23 cellular contexts compared by ENCODE assay signal in genomic region chr10:69391158-69391557, GRCh38. TPM values are rescaled to one million over a fixed set of nuclear protein-coding genes. Genes with fewer than 3 reads are reported as not detected.
DNase-seq lines count a peak whose midpoint lies in the region; ATAC-seq, FAIRE-seq and TF ChIP-seq lines count a peak whose summit lies in the region.
"Had no signal": no experiment of that assay in that cellular context is flagged by ENCODE, and none has a peak within 500 bp of the region (broad histone marks: within the 10 kb centered on the region; RNA-seq: fewer than 3 reads in every experiment).

No MANE protein-coding gene starts in this region.

- H3K9me3 Mint-ChIP-seq in activated naive CD4-positive, alpha-beta T cell treated with anti-CD3 and anti-CD28 coated beads, Interleukin-2, amount 10 ng/mL, durations not matched to agents 7 days and 5 days: no peaks in the 10 kb centered on the region
- no peaks in the 10 kb centered on the region for H3K9me3 Mint-ChIP-seq in naive thymus-derived CD4-positive, alpha-beta T cell
- H3K9me3 Mint-ChIP-seq in HFFc6: no peaks in the 10 kb centered on the region
- H3K9me3 Mint-ChIP-seq: effector memory CD8-positive, alpha-beta T cell; natural killer cell had no signal

- H3K9me2 ChIP-seq in PC-3 (replicated peaks; ENCODE audit: low read length): no peaks in the 10 kb centered on the region

- ATAC-seq in PC-3: no peak
- no peak for ATAC-seq in naive thymus-derived CD4-positive, alpha-beta T cell
- ATAC-seq in left lung: no peak
- ATAC-seq in GM19397 (IDR thresholded peaks at IDR 0.05; ENCODE audit: unreplicated experiment): no peak
- ATAC-seq: body of pancreas; effector memory CD8-positive, alpha-beta T cell; gastroesophageal sphincter; natural killer cell had no signal

- TF ChIP-seq POLR2A in H1 (IDR thresholded peaks at IDR 0.05; ENCODE audit: control extremely low read depth in 1 of 2, low read depth in 2 of 2, low read length in 2 of 2): no peak

- H3K27me3 ChIP-seq in PC-3 (ENCODE audit: low read length) (no peaks in the 10 kb centered on the region), H1 (replicated peaks in 1 of 4; ENCODE audit: control insufficient read depth in 3 of 4, extremely low read depth in 1 of 4, insufficient read depth in 3 of 4, low read length in 3 of 4) (no peaks in the 10 kb centered on the region), left lung (no peaks in the 10 kb centered on the region)
- no peaks in the 10 kb centered on the region for H3K27me3 ChIP-seq in naive thymus-derived CD4-positive, alpha-beta T cell (ENCODE audit: control insufficient read depth in 2 of 2, insufficient read depth in 2 of 2, low read length in 2 of 2)
- H3K27me3 ChIP-seq: body of pancreas, gastroesophageal sphincter, SJCRH30, spleen had no signal

- intact Hi-C loops in PC-3 (cut with micrococcal nuclease): loop anchor here (10.0 kb wide), 1 partner anchor 386 kb away; no protein-coding TSS in a partner anchor
- intact Hi-C loops in naive thymus-derived CD4-positive, alpha-beta T cell (cut with micrococcal nuclease): loop anchor here (5.0 kb wide), 2 partner anchors 384 to 404 kb away; partner anchors contain the start of gene KIFBP (in 2 of the 2)
- intact Hi-C loops in left lung (cut with DNase I): loop anchor here (5.0 to 10.0 kb wide), 2 partner anchors 154 to 156 kb away; no protein-coding TSS in a partner anchor

- no peaks in the 10 kb centered on the region for H3K27me3 Mint-ChIP-seq in activated naive CD4-positive, alpha-beta T cell treated with anti-CD3 and anti-CD28 coated beads, Interleukin-2, amount 10 ng/mL, durations not matched to agents 7 days and 5 days
- H3K27me3 Mint-ChIP-seq in naive thymus-derived CD4-positive, alpha-beta T cell: no peaks in the 10 kb centered on the region
- peaks cover 3% of the 10 kb centered on the region for H3K27me3 Mint-ChIP-seq in HFFc6 (ENCODE audit: insufficient read depth)
- H3K27me3 Mint-ChIP-seq: effector memory CD8-positive, alpha-beta T cell had no signal

- TF ChIP-seq CTCF in PC-3 (conservative IDR thresholded peaks at IDR 0.05; ENCODE audit: low read depth, low read length) (no peak), H1 (IDR thresholded peaks at IDR 0.05; ENCODE audit: control extremely low read depth in 1 of 3, insufficient read depth in 1 of 3, low read depth in 1 of 3, low read length in 3 of 3) (no peak), left lung (IDR thresholded peaks at IDR 0.05) (no peak), HFFc6 (IDR thresholded peaks at IDR 0.05) (no peak)

- no peaks in the 10 kb centered on the region for H3F3A ChIP-seq in PC-3 (ENCODE audit: low read length, unreplicated experiment)

- no peak overlapping the region for H3K56ac ChIP-seq in H1 (replicated peaks; ENCODE audit: insufficient read length, low read depth, low read length)

- FAIRE-seq in H1 (lab: Jason Lieb, UNC): no peak

- TSS peak; percentile 6 for BruUV-seq in PC-3 (replicated peaks; lab: Mats Ljungman, UMichigan)

- H3K4me2 ChIP-seq in PC-3 (ENCODE audit: low read length): no peak overlapping the region
- H3K4me2 ChIP-seq in H1 (ENCODE audit: insufficient read depth in 1 of 2, low read depth in 2 of 2, low read length in 2 of 2): no peak overlapping the region

- no peak overlapping the region for H3K4ac ChIP-seq in H1 (replicated peaks; ENCODE audit: insufficient read length, low read depth, low read length)

- 0 out of 2 replicates have a peak, but pooled peaks cover 2% of the 10 kb centered on the region for H3K79me1 ChIP-seq in H1 (ENCODE audit: low read depth, low read length)

- no peaks in the 10 kb centered on the region for H3K23me2 ChIP-seq in H1 (ENCODE audit: low read depth, low read length)

- no peak overlapping the region for H3K27ac ChIP-seq in PC-3 (ENCODE audit: low read length)
- no peak overlapping the region for H3K27ac ChIP-seq in H1 (ENCODE audit: low read depth, low read length)
- H3K27ac ChIP-seq in naive thymus-derived CD4-positive, alpha-beta T cell (ENCODE audit: low read depth, low read length): no peak overlapping the region
- H3K27ac ChIP-seq in left lung: no peak overlapping the region
- H3K27ac ChIP-seq: body of pancreas, SJCRH30 had no signal

- H3K36me3 ChIP-seq in PC-3 (ENCODE audit: low read depth, low read length): peaks cover 41% of the 10 kb centered on the region
- H3K36me3 ChIP-seq in H1 (ENCODE audit: control insufficient read depth in 2 of 4, insufficient read depth in 4 of 4, low read length in 3 of 4): peaks cover 6 to 40% (median 22%) of the 10 kb centered on the region in 4 experiments
- H3K36me3 ChIP-seq in naive thymus-derived CD4-positive, alpha-beta T cell (ENCODE audit: control insufficient read depth in 2 of 3, insufficient read depth in 3 of 3, low read length in 3 of 3): peaks cover 3 to 90% (median 7%) of the 10 kb centered on the region in 3 experiments
- H3K36me3 ChIP-seq in left lung: peaks cover 0 to 97% of the 10 kb centered on the region in 2 donors
- H3K36me3 ChIP-seq: SJCRH30 had no signal

- H3K4me1 Mint-ChIP-seq in activated naive CD4-positive, alpha-beta T cell treated with anti-CD3 and anti-CD28 coated beads, Interleukin-2, amount 10 ng/mL, durations not matched to agents 7 days and 5 days: peaks cover 35% of the 10 kb centered on the region
- peaks cover 8 to 35% (median 20%) of the 10 kb centered on the region in 7 donors for H3K4me1 Mint-ChIP-seq in naive thymus-derived CD4-positive, alpha-beta T cell
- peaks cover 38% of the 10 kb centered on the region for H3K4me1 Mint-ChIP-seq in HFFc6 (ENCODE audit: low read depth)

- no peak overlapping the region for H2AK5ac ChIP-seq in H1 (ENCODE audit: low read depth, low read length)

- 91% methylated on average over 6 of the region's 6 CpGs; no CpG with 5 or more reads in 1 of the 2 experiments for WGBS in H1 (ENCODE audit: extremely low coverage in 1 of 2, insufficient coverage in 1 of 2, insufficient read length in 1 of 2, insufficient replicate concordance in 2 of 2, low coverage in 1 of 2, low lambda C conversion rate in 2 of 2, missing lambda C conversion rate in 1 of 2), 2 experiments

- CTCF ChIA-PET in activated naive CD4-positive, alpha-beta T cell treated with anti-CD3 and anti-CD28 coated beads, Interleukin-2, amount 10 ng/mL, durations not matched to agents 7 days and 5 days (lab: Charles Lee): interaction anchor here (1.2 to 5.6 kb wide), 4 partner anchors 38 to 162 kb away, joined by 3 to 98 read pairs (median 4); no protein-coding TSS in a partner anchor
- CTCF ChIA-PET in PC-3 (lab: Charles Lee): interaction anchor here (0.6 kb wide), 1 partner anchor 216 kb away, joined by 7 read pairs; no protein-coding TSS in a partner anchor
- CTCF ChIA-PET in H1 (lab: Charles Lee; ENCODE audit: partially characterized antibody): interaction anchor here (0.7 to 7.6 kb wide), 14 partner anchors 8 to 174 kb away, joined by 3 to 69 read pairs (median 4); no protein-coding TSS in a partner anchor
- CTCF ChIA-PET in naive thymus-derived CD4-positive, alpha-beta T cell (lab: Charles Lee): interaction anchor here (0.5 to 5.8 kb wide), 4 partner anchors 8 to 155 kb away, joined by 3 to 54 read pairs (median 8); no protein-coding TSS in a partner anchor

- H3K4me1 ChIP-seq in PC-3 (ENCODE audit: insufficient read depth, low read length) (peaks cover 17% of the 10 kb centered on the region), H1 (replicated peaks in 1 of 4; ENCODE audit: control insufficient read depth in 3 of 4, insufficient read depth in 4 of 4, low read length in 3 of 4) (peaks cover 8 to 21% (median 15%) of the 10 kb centered on the region in 4 experiments), left lung (peaks cover 0 to 12% of the 10 kb centered on the region in 2 donors)
- H3K4me1 ChIP-seq in naive thymus-derived CD4-positive, alpha-beta T cell (ENCODE audit: control insufficient read depth in 2 of 2, insufficient read depth in 2 of 2, low read length in 2 of 2): peaks cover 4 to 6% of the 10 kb centered on the region in 2 donors
- H3K4me1 ChIP-seq: SJCRH30 had no signal

- H2AFZ ChIP-seq in PC-3 (ENCODE audit: low read length): no peak overlapping the region
- H2AFZ ChIP-seq in H1 (ENCODE audit: low read length): no peak overlapping the region

- 0 out of 2 replicates have a peak overlapping the region, but pooled peaks have one; percentile 60 for H2BK12ac ChIP-seq in H1 (ENCODE audit: low read depth, low read length)

- H3K4me3 ChIP-seq in PC-3 (ENCODE audit: low read length) (no peak overlapping the region), H1 (ENCODE audit: extremely low read depth in 1 of 4, insufficient read depth in 2 of 4, low read depth in 3 of 4, low read length in 4 of 4) (no peak overlapping the region), left lung (no peak overlapping the region)
- no peak overlapping the region for H3K4me3 ChIP-seq in naive thymus-derived CD4-positive, alpha-beta T cell (ENCODE audit: low read length)
- H3K4me3 ChIP-seq: body of pancreas, gastroesophageal sphincter, SJCRH30, spleen had no signal

- no peak for TF ChIP-seq RAD21 in H1 (IDR thresholded peaks at IDR 0.05 in 1 of 2, conservative IDR thresholded peaks at IDR 0.05 in 1 of 2; ENCODE audit: low read depth in 2 of 2, low read length in 2 of 2)

- H2BK120ac ChIP-seq in H1 (replicated peaks; ENCODE audit: low read depth, low read length): peak overlapping the region; percentile 13

- no peak overlapping the region for H2BK20ac ChIP-seq in H1 (ENCODE audit: low read length)

- H2BK5ac ChIP-seq in H1 (ENCODE audit: low read depth, low read length): peak overlapping the region; percentile 12

- no peaks in the 10 kb centered on the region for H3K9me3 ChIP-seq in PC-3 (ENCODE audit: low read length)
- no peaks in the 10 kb centered on the region for H3K9me3 ChIP-seq in H1 (ENCODE audit: insufficient read depth in 2 of 2, low read depth in 1 of 2, low read length in 1 of 2)
- H3K9me3 ChIP-seq in naive thymus-derived CD4-positive, alpha-beta T cell (ENCODE audit: control insufficient read depth in 2 of 3, low read length in 3 of 3): no peaks in the 10 kb centered on the region
- H3K9me3 ChIP-seq in left lung: no peaks in the 10 kb centered on the region
- H3K9me3 ChIP-seq: body of pancreas, gastroesophageal sphincter, SJCRH30, spleen had no signal

- H3K79me2 ChIP-seq in PC-3 (ENCODE audit: low read length) (no peaks in the 10 kb centered on the region), H1 (ENCODE audit: control insufficient read depth in 1 of 2, insufficient read depth in 2 of 2, low read length in 2 of 2) (no peaks in the 10 kb centered on the region)

- no peak overlapping the region for H3K9ac ChIP-seq in PC-3 (ENCODE audit: low read length)
- no peak overlapping the region for H3K9ac ChIP-seq in H1 (replicated peaks in 1 of 4; ENCODE audit: extremely low read depth in 1 of 4, low read depth in 3 of 4, low read length in 3 of 4)

- no peak overlapping the region for H4K5ac ChIP-seq in H1 (ENCODE audit: insufficient read length, low read depth, low read length)

- no peak overlapping the region for H2BK15ac ChIP-seq in H1 (ENCODE audit: low read length)

- H3K14ac ChIP-seq in H1 (ENCODE audit: insufficient read length): no peak overlapping the region

- H3K23ac ChIP-seq in H1 (ENCODE audit: insufficient read length): no peak overlapping the region

- no peaks in the 10 kb centered on the region for H4K20me1 ChIP-seq in PC-3 (ENCODE audit: low read length)
- no peaks in the 10 kb centered on the region for H4K20me1 ChIP-seq in H1 (replicated peaks in 1 of 2; ENCODE audit: control insufficient read depth in 1 of 2, insufficient read depth in 2 of 2, low read length in 2 of 2)

- peak overlapping the region; percentile 75 for H3K27ac Mint-ChIP-seq in activated naive CD4-positive, alpha-beta T cell treated with anti-CD3 and anti-CD28 coated beads, Interleukin-2, amount 10 ng/mL, durations not matched to agents 7 days and 5 days
- peak overlapping the region in 8 of 9 donors; percentile 5 to 74 (median 64) for H3K27ac Mint-ChIP-seq in naive thymus-derived CD4-positive, alpha-beta T cell
- no peak overlapping the region for H3K27ac Mint-ChIP-seq in HFFc6

- H4K91ac ChIP-seq in H1 (replicated peaks; ENCODE audit: insufficient read length, low read length): peak overlapping the region; percentile 77

- POLR2A ChIA-PET in PC-3 (lab: Charles Lee; ENCODE audit: unreplicated experiment) (no interaction called here), H1 (lab: Charles Lee; ENCODE audit: partially characterized antibody) (interaction anchor here (0.6 to 2.6 kb wide), 3 partner anchors 58 to 85 kb away, joined by 3 to 7 read pairs (median 6); no protein-coding TSS in a partner anchor)
- POLR2A ChIA-PET in naive thymus-derived CD4-positive, alpha-beta T cell (lab: Charles Lee): interaction anchor here (0.6 to 1.4 kb wide), 4 partner anchors 42 to 403 kb away, joined by 3 read pairs; no protein-coding TSS in a partner anchor

- H3K18ac ChIP-seq in H1 (ENCODE audit: extremely low read depth, low read length): no peak overlapping the region

- H3K36me3 Mint-ChIP-seq in activated naive CD4-positive, alpha-beta T cell treated with anti-CD3 and anti-CD28 coated beads, Interleukin-2, amount 10 ng/mL, durations not matched to agents 7 days and 5 days: peaks cover 58% of the 10 kb centered on the region
- H3K36me3 Mint-ChIP-seq in naive thymus-derived CD4-positive, alpha-beta T cell: peaks cover 0 to 38% (median 29%) of the 10 kb centered on the region in 5 donors
- H3K36me3 Mint-ChIP-seq in HFFc6 (ENCODE audit: low read depth): peaks cover 33% of the 10 kb centered on the region

- H3K4me3 Mint-ChIP-seq in activated naive CD4-positive, alpha-beta T cell treated with anti-CD3 and anti-CD28 coated beads, Interleukin-2, amount 10 ng/mL, durations not matched to agents 7 days and 5 days: no peak overlapping the region
- no peak overlapping the region for H3K4me3 Mint-ChIP-seq in naive thymus-derived CD4-positive, alpha-beta T cell
- H3K4me3 Mint-ChIP-seq in HFFc6: no peak overlapping the region
- H3K4me3 Mint-ChIP-seq: effector memory CD8-positive, alpha-beta T cell; natural killer cell had no signal

- no peak for DNase-seq in activated naive CD4-positive, alpha-beta T cell treated with anti-CD3 and anti-CD28 coated beads, Interleukin-2, amount 10 ng/mL, durations not matched to agents 7 days and 5 days
- DNase-seq in activated naive CD4-positive, alpha-beta T cell treated with Interleukin-2 at 50 U/mL for 16 hours: no peak
- DNase-seq in PC-3 (no peak), H1 (ENCODE audit: low read depth in 1 of 2, low spot score in 2 of 2) (no peak), left lung (no peak), HFFc6 (no peak)
- no peak for DNase-seq in naive thymus-derived CD4-positive, alpha-beta T cell
- DNase-seq: activated T-cell treated with anti-CD3 and anti-CD28 coated beads, Interleukin-2, amount 50 U/mL, for 1 hour; body of pancreas; effector memory CD8-positive, alpha-beta T cell; KBM-7; kidney glomerular epithelial cell; mesendoderm; natural killer cell; NCI-H2227 treated with DMSO at 0.1 percent for 48 hours; retina; SJCRH30; spleen; stimulated activated CD4-positive, alpha-beta T cell treated with anti-CD3 and anti-CD28 coated beads, Interleukin-4, amount 100 ng/mL, for 1 hour; stimulated activated naive CD4-positive, alpha-beta T cell; T-helper 2 cell had no signal

- no peak for TF ChIP-seq EP300 in H1 (IDR thresholded peaks at IDR 0.05; ENCODE audit: borderline replicate concordance in 1 of 2, low read depth in 2 of 2, low read length in 2 of 2)

- no peak overlapping the region for H4K8ac ChIP-seq in H1 (ENCODE audit: extremely low read depth, insufficient read depth, low read length)

RNA-seq across cellular contexts. Expression of gene TACR2, which starts 25.6 kb away (rescaled TPM):
- total RNA-seq in PC-3 (2014; rRNA removed): 0.40 TPM in 1 of 2 replicates, not detected in the other
- not detected in 2 replicates for total RNA-seq in H1 (2021; fragmentation: NEBNext Ultra II Directional; extraction: Animal tissue kit (Norgen Biotek cat#: 25700))
- polyA plus RNA-seq in H1 (2011; rRNA removed): 0.06 TPM in 1 of 2 replicates, not detected in the other
- 0.06 TPM for polyA plus RNA-seq in H1 (2011; cell fraction: cytosol; rRNA removed)
- polyA plus RNA-seq in H1 (2011; cell fraction: nucleus; rRNA removed): 0.06 TPM
- 0.13 to 0.33 TPM (median 0.20 TPM) in 4 replicates for polyA plus RNA-seq in H1 (2012, experiment 1 of 2)
- not detected for polyA plus RNA-seq in H1 (2012, experiment 2 of 2)
- polyA plus RNA-seq in H1 (2013, experiment 1 of 2): 0.04 TPM
- polyA plus RNA-seq in H1 (2013, experiment 2 of 2): 0.04 TPM
- polyA minus RNA-seq in H1 (2011; rRNA and poly(A)+ RNA removed): not detected in 2 replicates
- not detected for polyA minus RNA-seq in H1 (2011; cell fraction: cytosol; rRNA and poly(A)+ RNA removed)
- not detected for polyA minus RNA-seq in H1 (2011; cell fraction: nucleus; rRNA and poly(A)+ RNA removed)
- under 1 TPM in 1 of 5 experiments, not detected in 4; 0.44 TPM for total RNA-seq in naive thymus-derived CD4-positive, alpha-beta T cell
- under 1 TPM in 1 of 2 donors, not detected in 1; 0.47 TPM for polyA plus RNA-seq in naive thymus-derived CD4-positive, alpha-beta T cell
- under 1 TPM; 0.31 to 0.55 TPM for total RNA-seq in left lung
- not detected for total RNA-seq in HFFc6 (2021; fragmentation: NEBNext Ultra II Directional; extraction: Animal tissue kit (Norgen Biotek cat#: 25700))
- total RNA-seq: natural killer cell had no signal
